Comparison of ENCODE assay signal across 23 cellular contexts in genomic region chr2:64713686-64714085, GRCh38.
"Had no signal": no experiment of that assay in that cellular context is flagged by ENCODE, and none has a peak within 500 bp of the region (broad histone marks: within the 10 kb centered on the region; RNA-seq: fewer than 3 reads in every experiment).

No MANE protein-coding gene starts in this region.

- H3K27me3 ChIP-seq: dorsolateral prefrontal cortex, esophagus muscularis mucosa, foreskin keratinocyte, gastrocnemius medialis, heart right ventricle, left lung had no signal

- DNase-seq: dermis blood vessel endothelial cell; dorsolateral prefrontal cortex; effector CD4-positive, alpha-beta T cell; effector memory CD4-positive, alpha-beta T cell; foreskin keratinocyte; gastrocnemius medialis; glutamatergic neuron; head of caudate nucleus; heart right ventricle; hippocampal formation; left cardiac atrium; left lung; left ventricle myocardium superior; lower lobe of right lung; mesendoderm; mucosa of descending colon; naive B cell had no signal

- H3K36me3 ChIP-seq: esophagus muscularis mucosa, gastrocnemius medialis, heart right ventricle, left lung, lower lobe of right lung had no signal

- H3K4me3 Mint-ChIP-seq: naive B cell had no signal

- H3K9me3 ChIP-seq: esophagus muscularis mucosa, gastrocnemius medialis, heart right ventricle, left lung, lower lobe of right lung, mucosa of descending colon had no signal

- H3K4me3 ChIP-seq: coronary artery, dorsolateral prefrontal cortex, esophagus muscularis mucosa, gastrocnemius medialis, heart right ventricle, left lung, lower lobe of right lung, mucosa of descending colon had no signal

- H3K9me3 Mint-ChIP-seq: naive B cell had no signal

- H3K27ac Mint-ChIP-seq: naive B cell had no signal

- H3K4me1 ChIP-seq: esophagus muscularis mucosa, foreskin keratinocyte, gastrocnemius medialis had no signal

- ATAC-seq: foreskin keratinocyte, gastrocnemius medialis, heart right ventricle, left cardiac atrium, left lung, left ventricle myocardium superior, lower lobe of right lung, mucosa of descending colon had no signal

- H3K27ac ChIP-seq: coronary artery, dorsolateral prefrontal cortex, esophagus muscularis mucosa, foreskin keratinocyte, gastrocnemius medialis, heart right ventricle, left lung, lower lobe of right lung had no signal

- H3K27me3 Mint-ChIP-seq: naive B cell had no signal

- FAIRE-seq: colon, endothelial cell of umbilical vein, islet of Langerhans, keratinocyte had no signal

- H3K36me3 Mint-ChIP-seq: naive B cell had no signal
